ENCODE assay signal across 11 cellular contexts in the genomic region with DNA sequence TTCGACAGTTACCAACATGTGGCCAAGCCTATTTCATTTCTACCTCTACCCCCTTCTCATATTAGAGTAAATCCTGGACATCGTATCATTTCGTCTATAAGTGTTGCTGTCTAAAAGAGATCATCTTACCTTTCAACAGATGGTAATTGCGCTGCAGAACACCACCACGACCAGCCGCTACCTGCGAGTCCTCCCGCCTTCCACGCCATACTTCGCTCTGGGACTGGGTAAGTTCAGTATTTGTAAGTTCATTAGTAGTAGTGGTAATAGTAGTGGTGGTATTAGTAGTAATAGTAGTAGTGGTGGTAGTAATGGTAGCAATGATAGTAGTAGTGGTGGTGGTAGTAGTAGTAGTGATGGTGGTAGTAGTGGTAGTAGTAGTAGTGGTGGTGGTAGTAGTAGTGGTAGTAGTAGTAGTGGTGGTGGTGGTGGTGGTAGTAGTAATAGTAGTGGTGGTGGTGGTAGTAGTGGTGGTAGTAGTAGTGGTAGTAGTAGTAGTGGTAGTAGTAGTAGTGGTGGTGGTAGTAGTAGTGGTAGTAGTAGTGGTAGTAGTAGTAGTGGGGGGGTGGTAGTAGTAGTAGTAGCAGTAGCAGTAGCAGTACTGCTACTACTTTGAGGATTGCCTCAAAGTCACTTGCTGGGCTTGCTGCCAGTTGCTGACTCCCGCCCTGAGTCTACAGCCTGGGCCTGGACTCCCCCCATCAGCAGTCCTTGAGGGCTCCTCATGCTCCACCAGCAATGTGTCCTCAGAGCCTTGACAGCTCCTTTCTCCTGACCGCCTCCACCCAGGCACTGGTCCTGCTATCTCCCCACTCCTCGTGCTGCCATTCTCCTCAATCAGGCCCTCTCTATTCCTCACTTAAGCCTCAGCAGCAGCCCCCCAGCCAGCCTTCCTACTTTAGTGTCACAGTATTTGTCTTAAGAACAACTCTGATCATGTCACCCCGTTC. TPM values are rescaled to one million over a fixed set of nuclear protein-coding genes. Genes with fewer than 3 reads are reported as not detected.
DNase-seq lines count a peak whose midpoint lies in the region; ATAC-seq and TF ChIP-seq lines count a peak whose summit lies in the region.
"Had no signal": no experiment of that assay in that cellular context is flagged by ENCODE, and none has a peak within 500 bp of the region (broad histone marks: within the 10 kb centered on the region; RNA-seq: fewer than 3 reads in every experiment).

No MANE protein-coding gene starts in this region.

- no peaks in the 10 kb centered on the region for H3K4me1 Mint-ChIP-seq in activated T-cell treated with anti-CD3 and anti-CD28 coated beads, Interleukin-2, amount 50 U/mL, for 72 hours (ENCODE audit: low read depth)

- no peak overlapping the region for H3K4me3 Mint-ChIP-seq in activated T-cell treated with anti-CD3 and anti-CD28 coated beads, Interleukin-2, amount 50 U/mL, for 72 hours

- H3K27me3 ChIP-seq in right cardiac atrium (ENCODE audit: control insufficient read depth, insufficient read depth) (no peaks in the 10 kb centered on the region), aorta (ENCODE audit: control insufficient read depth in 1 of 2, insufficient read depth in 2 of 2, low read length in 1 of 2) (no peaks in the 10 kb centered on the region), brain microvascular endothelial cell (replicated peaks) (no peaks in the 10 kb centered on the region)
- H3K27me3 ChIP-seq: right lobe of liver had no signal

- H3K27me3 Mint-ChIP-seq in activated T-cell treated with anti-CD3 and anti-CD28 coated beads, Interleukin-2, amount 50 U/mL, for 72 hours (ENCODE audit: low read depth) = no peaks in the 10 kb centered on the region

- ATAC-seq in activated T-cell treated with anti-CD3 and anti-CD28 coated beads, Interleukin-2, amount 50 U/mL, for 72 hours (replicated peaks in 1 of 2) = peak; percentile 64 to 76
- ATAC-seq in right cardiac atrium = peak; percentile 68 to 90
- ATAC-seq in aorta (ENCODE audit: low FRiP score) = peak; percentile 78
- no peak for ATAC-seq in HG03045 (IDR thresholded peaks at IDR 0.05; ENCODE audit: unreplicated experiment)
- no peak for ATAC-seq in HG02571 (IDR thresholded peaks at IDR 0.05; ENCODE audit: unreplicated experiment)

- H3K27ac Mint-ChIP-seq in activated T-cell treated with anti-CD3 and anti-CD28 coated beads, Interleukin-2, amount 50 U/mL, for 72 hours = no peak overlapping the region

- H3K9me3 ChIP-seq in right cardiac atrium (ENCODE audit: control insufficient read depth, low read length) (no peaks in the 10 kb centered on the region), aorta (ENCODE audit: control insufficient read depth, low read length) (no peaks in the 10 kb centered on the region)
- H3K9me3 ChIP-seq: right lobe of liver had no signal

- 82% methylated on average over 14 of the region's 14 CpGs for WGBS in right cardiac atrium
- 75 to 83% methylated on average over 14 of the region's 14 CpGs for WGBS in aorta, 2 donors

- TF ChIP-seq CTCF in brain microvascular endothelial cell (IDR thresholded peaks at IDR 0.05; ENCODE audit: low read depth, low read length, missing control alignments) = no peak

- H3K4me1 ChIP-seq in right cardiac atrium (ENCODE audit: control insufficient read depth, insufficient read depth, low read length) (no peaks in the 10 kb centered on the region), aorta (ENCODE audit: control insufficient read depth in 1 of 2, insufficient read depth in 2 of 2, low read length in 2 of 2) (no peaks in the 10 kb centered on the region)

- in situ Hi-C loops in brain microvascular endothelial cell (cut with HindIII; ENCODE audit: low pct_ligation_motif_present, low sequenced_read_pairs) = no loop called here

- peak; percentile 20 for DNase-seq in stimulated activated CD4-positive, alpha-beta T cell treated with anti-CD3 and anti-CD28 coated beads, Interleukin-1b, Interleukin-23, amount 100 ng/mL, for 48 hours
- DNase-seq in stimulated activated CD4-positive, alpha-beta T cell treated with anti-CD3 and anti-CD28 coated beads, Interleukin-4, amount 100 ng/mL, for 1 hour = no peak
- peak; percentile 12 to 32 for DNase-seq in activated T-cell treated with anti-CD3 and anti-CD28 coated beads, Interleukin-2, amount 50 U/mL, for 72 hours
- peak; percentile 41 to 62 (median 60) for DNase-seq in right cardiac atrium
- DNase-seq in aorta = no peak
- DNase-seq in brain microvascular endothelial cell = no peak
- DNase-seq: cerebellar nuclear complex, DMS79 treated with DMSO at 0.1 percent for 48 hours, right lobe of liver had no signal

- intact Hi-C loops in right cardiac atrium (cut with DNase I) (no loop called here), aorta (cut with DNase I) (no loop called here)

- H3K4me3 ChIP-seq in right cardiac atrium (ENCODE audit: low read length) (no peak overlapping the region), aorta (ENCODE audit: low read length in 2 of 2) (no peak overlapping the region), brain microvascular endothelial cell (ENCODE audit: low read depth, low read length) (no peak overlapping the region)
- H3K4me3 ChIP-seq: right lobe of liver had no signal

- no peak overlapping the region for H3K27ac ChIP-seq in right cardiac atrium (ENCODE audit: low read length)
- no peak overlapping the region for H3K27ac ChIP-seq in aorta (ENCODE audit: low read depth in 1 of 2, low read length in 2 of 2)
- no peak overlapping the region for H3K27ac ChIP-seq in brain microvascular endothelial cell
- H3K27ac ChIP-seq: right lobe of liver had no signal

- H3K9me3 Mint-ChIP-seq in activated T-cell treated with anti-CD3 and anti-CD28 coated beads, Interleukin-2, amount 50 U/mL, for 72 hours = peaks cover 6 to 7% of the 10 kb centered on the region in 2 donors

- H3K36me3 ChIP-seq in aorta (ENCODE audit: control insufficient read depth in 1 of 2, insufficient read depth in 2 of 2, low read length in 1 of 2) = no peaks in the 10 kb centered on the region
- no peaks in the 10 kb centered on the region for H3K36me3 ChIP-seq in brain microvascular endothelial cell (replicated peaks)
- H3K36me3 ChIP-seq: right lobe of liver had no signal

- peaks cover 5 to 9% of the 10 kb centered on the region in 2 donors for H3K36me3 Mint-ChIP-seq in activated T-cell treated with anti-CD3 and anti-CD28 coated beads, Interleukin-2, amount 50 U/mL, for 72 hours (ENCODE audit: insufficient read depth in 2 of 2)

RNA-seq across cellular contexts. Expression of gene DLEC1, which starts 45.3 kb away (rescaled TPM):
- under 1 TPM; 0.43 to 0.81 TPM for total RNA-seq in activated T-cell treated with anti-CD3 and anti-CD28 coated beads, Interleukin-2, amount 50 U/mL, for 72 hours
- total RNA-seq in right cardiac atrium (1 to 10 TPM in 1 of 4 donors, under 1 TPM in 3; 0.23 to 1.0 (median 0.61) TPM), aorta (under 1 TPM; 0.26 to 0.69 TPM)
- polyA plus RNA-seq in right cardiac atrium (0.48 TPM), aorta (under 1 TPM; 0.25 to 0.59 TPM)

RNA-seq across cellular contexts. Expression of gene ACAA1, which starts 52.6 kb away (rescaled TPM):
- 10 to 100 TPM; 49.7 to 52.9 TPM for total RNA-seq in activated T-cell treated with anti-CD3 and anti-CD28 coated beads, Interleukin-2, amount 50 U/mL, for 72 hours
- total RNA-seq in right cardiac atrium (10 to 100 TPM; 80.8 to 98.8 (median 88.4) TPM), aorta (10 to 100 TPM; 39.3 to 54.8 TPM)
- polyA plus RNA-seq in right cardiac atrium (98.8 TPM), aorta (10 to 100 TPM; 58.4 to 69.2 TPM)

RNA-seq across cellular contexts. Expression of gene MYD88, which starts 54.2 kb away (rescaled TPM):
- 10 to 100 TPM; 27.3 to 38.2 TPM for total RNA-seq in activated T-cell treated with anti-CD3 and anti-CD28 coated beads, Interleukin-2, amount 50 U/mL, for 72 hours
- 10 to 100 TPM; 11.1 to 19.8 (median 13.1) TPM for total RNA-seq in right cardiac atrium
- polyA plus RNA-seq in right cardiac atrium = 8.4 TPM
- 10 to 100 TPM; 23.4 to 33.6 TPM for total RNA-seq in aorta
- 10 to 100 TPM; 17.7 to 19.3 TPM for polyA plus RNA-seq in aorta

RNA-seq across cellular contexts. Expression of gene PLCD1, which starts 54.9 kb away (rescaled TPM):
- 10 to 100 TPM; 15.4 to 16.8 TPM for total RNA-seq in activated T-cell treated with anti-CD3 and anti-CD28 coated beads, Interleukin-2, amount 50 U/mL, for 72 hours
- total RNA-seq in right cardiac atrium (10 to 100 TPM; 12.1 to 17.7 (median 15.2) TPM), aorta (10 to 100 TPM; 37.1 to 53.8 TPM)
- polyA plus RNA-seq in right cardiac atrium (11.2 TPM), aorta (10 to 100 TPM; 30.8 to 59.7 TPM)

Comparison
In these comparisons a context has a peak if more than half of its experiments do, and no peak if none do; other contexts are left out.
1. DNase-seq: peak in stimulated activated CD4-positive, alpha-beta T cell treated with anti-CD3 and anti-CD28 coated beads, Interleukin-1b, Interleukin-23, amount 100 ng/mL, for 48 hours (single experiment), activated T-cell treated with anti-CD3 and anti-CD28 coated beads, Interleukin-2, amount 50 U/mL, for 72 hours (2 of 2) and right cardiac atrium (3 of 3); none in stimulated activated CD4-positive, alpha-beta T cell treated with anti-CD3 and anti-CD28 coated beads, Interleukin-4, amount 100 ng/mL, for 1 hour (single experiment), aorta (0 of 2) and brain microvascular endothelial cell (single experiment).
2. ATAC-seq: peak in activated T-cell treated with anti-CD3 and anti-CD28 coated beads, Interleukin-2, amount 50 U/mL, for 72 hours (2 of 2), right cardiac atrium (2 of 2) and aorta (single experiment); none in HG03045 (single experiment) and HG02571 (single experiment).